8 cellular contexts compared by ENCODE assay signal in the genomic region with DNA sequence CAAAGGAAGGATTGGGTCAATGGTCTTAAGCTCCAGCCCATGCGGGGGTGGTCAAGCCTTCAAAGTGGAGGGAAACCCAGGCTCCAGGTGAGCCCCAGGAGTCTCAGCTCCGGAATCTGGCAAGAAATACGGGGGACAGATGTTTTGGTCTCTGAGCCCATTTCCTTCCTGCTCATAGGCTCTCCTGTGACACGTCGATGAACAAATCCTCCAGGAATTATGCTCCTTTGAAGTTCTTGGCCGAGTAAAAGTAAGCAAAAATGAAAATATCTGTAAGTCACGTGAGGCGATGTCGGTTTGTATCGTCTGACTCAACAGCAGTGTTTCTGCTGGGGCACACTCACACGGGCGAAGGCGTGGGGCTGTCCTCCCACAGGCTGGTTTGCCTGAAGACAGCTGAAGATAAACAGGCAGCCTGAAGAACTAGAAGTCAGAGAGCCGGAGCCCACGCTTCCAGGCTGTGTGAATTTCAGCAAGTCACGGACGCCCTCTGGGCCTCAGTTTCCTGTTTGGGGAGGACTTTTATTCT. TPM values are rescaled to one million over a fixed set of nuclear protein-coding genes. Genes with fewer than 3 reads are reported as not detected.
DNase-seq lines count a peak whose midpoint lies in the region; ATAC-seq, FAIRE-seq and TF ChIP-seq lines count a peak whose summit lies in the region.

No MANE protein-coding gene starts in this region.

- TF ChIP-seq CTCF in DOHH2 (IDR thresholded peaks at IDR 0.05; ENCODE audit: low read depth, low read length, poor library complexity, severe bottlenecking), result no peak
- TF ChIP-seq CTCF in endothelial cell of umbilical vein (IDR thresholded peaks at IDR 0.05; ENCODE audit: extremely low read depth in 1 of 2, insufficient read depth in 1 of 2, low read depth in 1 of 2, low read length in 2 of 2), result no peak

- H4K20me1 ChIP-seq in DOHH2 (ENCODE audit: control insufficient read depth, insufficient read depth, low read depth, low read length) (no peaks in the 10 kb centered on the region), endothelial cell of umbilical vein (replicated peaks; ENCODE audit: control insufficient read depth, extremely low read depth, insufficient read depth, low read length) (no peaks in the 10 kb centered on the region)

- H3K4me1 ChIP-seq in DOHH2 (ENCODE audit: control insufficient read depth, low read length) (peaks cover 77% of the 10 kb centered on the region), endothelial cell of umbilical vein (ENCODE audit: control insufficient read depth, extremely low read depth, insufficient read depth, low read length) (peaks cover 24% of the 10 kb centered on the region)

- no peaks in the 10 kb centered on the region for H3K27me3 ChIP-seq in DOHH2 (ENCODE audit: control insufficient read depth, low read length)
- H3K27me3 ChIP-seq in endothelial cell of umbilical vein (ENCODE audit: control insufficient read depth in 2 of 2, insufficient read depth in 2 of 2, low read length in 2 of 2), result no peaks in the 10 kb centered on the region

- H3K4me3 ChIP-seq in DOHH2 (ENCODE audit: low read length), result peak overlapping the region; percentile 66
- no peak overlapping the region for H3K4me3 ChIP-seq in endothelial cell of umbilical vein (replicated peaks in 1 of 3; ENCODE audit: insufficient read depth in 1 of 3, low read depth in 1 of 3, low read length in 3 of 3)

- POLR2A ChIA-PET in endothelial cell of umbilical vein (lab: Charles Lee), result no interaction called here

- no peak overlapping the region for H2AFZ ChIP-seq in endothelial cell of umbilical vein (ENCODE audit: low read depth, low read length)

- H3K9ac ChIP-seq in endothelial cell of umbilical vein (replicated peaks; ENCODE audit: extremely low read depth, insufficient read depth, low read length), result no peak overlapping the region

- peak overlapping the region; percentile 100 for H3K27ac ChIP-seq in DOHH2 (ENCODE audit: low read depth, low read length)
- no peak overlapping the region for H3K27ac ChIP-seq in endothelial cell of umbilical vein (ENCODE audit: insufficient read depth, low read depth, low read length)

- H3K79me2 ChIP-seq in DOHH2 (ENCODE audit: control insufficient read depth, low read length) (no peaks in the 10 kb centered on the region), endothelial cell of umbilical vein (ENCODE audit: control insufficient read depth, insufficient read depth, low read length) (no peaks in the 10 kb centered on the region)

- intact Hi-C loops in endothelial cell of umbilical vein (cut with micrococcal nuclease), result no loop called here

- H3K36me3 ChIP-seq in DOHH2 (ENCODE audit: control insufficient read depth, low read length), result no peaks in the 10 kb centered on the region
- H3K36me3 ChIP-seq in endothelial cell of umbilical vein (ENCODE audit: control insufficient read depth in 2 of 2, extremely low read depth in 1 of 2, insufficient read depth in 2 of 2, low read length in 2 of 2), result no peaks in the 10 kb centered on the region

- peak; percentile 78 for DNase-seq in activated CD4-positive, alpha-beta T cell treated with anti-CD3 and anti-CD28 coated beads for 48 hours
- DNase-seq in endothelial cell of umbilical vein (ENCODE audit: low read depth, low spot score) (no peak), cortex of kidney (lab: John Stamatoyannopoulos, UW) (no peak), hippocampal formation (lab: John Stamatoyannopoulos, UW) (no peak)
- peak; percentile 62 to 68 for DNase-seq in stimulated activated CD4-positive, alpha-beta T cell treated with anti-CD3 and anti-CD28 coated beads, Interleukin-15, amount 100 ng/mL, for 48 hours (ENCODE audit: low read depth in 2 of 2)

- H3F3A ChIP-seq in DOHH2 (ENCODE audit: control insufficient read depth, insufficient read depth), result peaks cover 26% of the 10 kb centered on the region

- CTCF ChIA-PET in endothelial cell of umbilical vein (lab: Charles Lee), result interaction anchor here (1.0 to 6.5 kb wide), 3 partner anchors 13 to 243 kb away, joined by 3 to 268 read pairs (median 3); partner anchors contain the start of gene DUSP5

- H3K9me1 ChIP-seq in endothelial cell of umbilical vein (replicated peaks; ENCODE audit: control insufficient read depth, extremely low read depth, insufficient read depth, low read length), result no peaks in the 10 kb centered on the region

- FAIRE-seq in endothelial cell of umbilical vein (lab: Jason Lieb, UNC), result no peak

- no peaks in the 10 kb centered on the region for H3K9me3 ChIP-seq in DOHH2 (ENCODE audit: control insufficient read depth, insufficient read depth, low read length)
- no peaks in the 10 kb centered on the region for H3K9me3 ChIP-seq in endothelial cell of umbilical vein (replicated peaks; ENCODE audit: control insufficient read depth, insufficient read depth, low read length)

- TF ChIP-seq POLR2A in endothelial cell of umbilical vein (IDR thresholded peaks at IDR 0.05; ENCODE audit: low read depth, low read length), result no peak

- dilution Hi-C loops in endothelial cell of umbilical vein (cut with MboI; ENCODE audit: extremely low pct_ligation_motif_present, low sequenced_read_pairs), result loop anchor here (10.0 kb wide), 1 partner anchor 207 kb away; the partner anchor contains the start of gene SMC3

- H3K9me2 ChIP-seq in DOHH2 (replicated peaks; ENCODE audit: control insufficient read depth, low read length), result no peaks in the 10 kb centered on the region

- H3K4me2 ChIP-seq in DOHH2 (ENCODE audit: low read length) (peak overlapping the region; percentile 70), endothelial cell of umbilical vein (ENCODE audit: insufficient read depth, low read length) (no peak overlapping the region)

- no TSS peak for BruUV-seq in endothelial cell of umbilical vein (replicated peaks; lab: Mats Ljungman, UMichigan)

- ATAC-seq in HG02884 (IDR thresholded peaks at IDR 0.05; ENCODE audit: unreplicated experiment) (peak; percentile 18), GM21423 (IDR thresholded peaks at IDR 0.05; ENCODE audit: unreplicated experiment) (no peak)

TF ChIP-seq in endothelial cell of umbilical vein, 7 proteins besides CTCF, POLR2A, EP300 and RAD21:
- TF ChIP-seq EZH2 (IDR thresholded peaks at IDR 0.05; ENCODE audit: borderline replicate concordance, low read depth, low read length, severe bottlenecking) (no peak), FOS (IDR thresholded peaks at IDR 0.05; ENCODE audit: borderline replicate concordance, insufficient read depth, low read length) (no peak), MAX (IDR thresholded peaks at IDR 0.05; ENCODE audit: insufficient read depth, insufficient read length) (peak; percentile 48), GATA2 (IDR thresholded peaks at IDR 0.05; ENCODE audit: insufficient read depth, insufficient read length, low read depth, low read length) (no peak)
TF ChIP-seq in endothelial cell of umbilical vein: peak in this region for 1.

RNA-seq across cellular contexts. Expression of gene SMNDC1, which starts 52.6 kb away (rescaled TPM):
- total RNA-seq in endothelial cell of umbilical vein, result 38.5 and 39.3 TPM in 2 replicates
- polyA plus RNA-seq in endothelial cell of umbilical vein, result 4.7 and 7.1 TPM in 2 replicates
- 15.2 and 16.1 TPM in 2 replicates for polyA plus RNA-seq in endothelial cell of umbilical vein (2011; cell fraction: cytosol; rRNA removed)
- 19.0 and 24.5 TPM in 2 replicates for polyA plus RNA-seq in endothelial cell of umbilical vein (2011; cell fraction: nucleus; rRNA removed)
- 29.1 and 30.7 TPM in 2 replicates for polyA plus RNA-seq in endothelial cell of umbilical vein (2012)
- 4.4 and 5.6 TPM in 2 replicates for polyA minus RNA-seq in endothelial cell of umbilical vein
- 6.0 TPM for polyA minus RNA-seq in endothelial cell of umbilical vein (2011; cell fraction: cytosol; rRNA and poly(A)+ RNA removed)
- polyA minus RNA-seq in endothelial cell of umbilical vein (2011; cell fraction: nucleus; rRNA and poly(A)+ RNA removed), result 24.8 and 29.1 TPM in 2 replicates

Comparison
In these comparisons a context has a peak if more than half of its experiments do, and no peak if none do; other contexts are left out.
1. DNase-seq: peak in activated CD4-positive, alpha-beta T cell treated with anti-CD3 and anti-CD28 coated beads for 48 hours (single experiment) and stimulated activated CD4-positive, alpha-beta T cell treated with anti-CD3 and anti-CD28 coated beads, Interleukin-15, amount 100 ng/mL, for 48 hours (2 of 2); none in endothelial cell of umbilical vein (single experiment), cortex of kidney (single experiment) and hippocampal formation (0 of 2).